ENCODE assay signal across 8 cellular contexts in the genomic region with DNA sequence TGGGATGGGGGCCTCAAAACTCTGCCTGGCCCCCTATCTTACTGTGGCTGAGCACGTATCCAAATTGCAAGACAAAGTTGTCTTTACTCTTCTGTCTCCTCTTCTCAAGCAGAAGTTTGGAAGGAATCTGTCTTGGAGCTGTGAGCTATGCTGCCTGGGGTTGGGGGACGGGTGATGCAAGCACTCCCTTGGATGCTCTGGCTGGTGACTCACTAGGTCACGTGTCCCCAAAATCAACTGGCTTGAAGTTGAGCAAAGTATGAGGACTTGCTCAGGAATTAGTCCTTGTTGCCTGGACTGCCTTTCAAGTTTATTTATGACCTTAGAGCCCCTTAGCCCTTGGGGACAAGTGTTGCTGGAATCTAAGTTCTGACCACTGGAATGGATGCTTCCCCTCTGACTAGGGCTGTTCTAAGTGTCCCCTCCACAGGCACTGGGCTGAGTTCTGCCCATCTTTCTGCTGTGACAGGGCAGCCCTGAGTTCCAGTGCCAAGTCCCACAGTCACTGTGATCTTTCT.
A peak's percentile ranks its signal among the peaks of the same experiment; 100 is the strongest.
DNase-seq lines count a peak whose midpoint lies in the region; ATAC-seq and TF ChIP-seq lines count a peak whose summit lies in the region.

No MANE protein-coding gene starts in this region.

- DNase-seq in BJ (ENCODE audit: low read depth) (peak; percentile 97), astrocyte of the spinal cord (ENCODE audit: low read depth, low spot score) (peak; percentile 96), medulla oblongata (ENCODE audit: extremely low spot score) (peak; percentile 50), T-cell (no peak), NCI-H526 treated with DMSO at 0.1 percent for 48 hours (lab: John Stamatoyannopoulos, UW) (no peak), amygdala (lab: John Stamatoyannopoulos, UW) (no peak), SHP77 treated with DMSO at 0.1 percent for 48 hours (lab: John Stamatoyannopoulos, UW) (no peak)

- H3K36me3 ChIP-seq in BJ (ENCODE audit: control insufficient read depth, insufficient read depth, low read length) = no peaks in the 10 kb centered on the region

- CTCF ChIA-PET in BJ (lab: Yijun Ruan, JAX) = interaction anchor here (0.6 to 4.4 kb wide), 4 partner anchors 12 to 535 kb away, joined by 4 to 27 read pairs (median 13); a partner anchor contains a TSS
- CTCF ChIA-PET in T-cell (lab: Charles Lee) = no interaction called here

- no peak overlapping the region for H3K4me3 Mint-ChIP-seq in T-cell

- H3K27me3 Mint-ChIP-seq in T-cell = peaks cover 0 to 3% of the 10 kb centered on the region in 2 donors

- no peaks in the 10 kb centered on the region for H3K27me3 ChIP-seq in BJ (ENCODE audit: control insufficient read depth, insufficient read depth, low read length)

- H3K4me1 Mint-ChIP-seq in T-cell = no peaks in the 10 kb centered on the region

- in situ Hi-C loops in astrocyte of the spinal cord (cut with HindIII; ENCODE audit: low sequenced_read_pairs) = no loop called here

- ATAC-seq in HG03442 (IDR thresholded peaks at IDR 0.05; ENCODE audit: unreplicated experiment) (peak; percentile 12), T-cell (replicated peaks in 1 of 4) (no peak)

- no peak overlapping the region for H3K4me3 ChIP-seq in BJ (ENCODE audit: low read depth, low read length)
- no peak overlapping the region for H3K4me3 ChIP-seq in astrocyte of the spinal cord (ENCODE audit: low read depth, low read length)

- TF ChIP-seq CTCF in BJ (IDR thresholded peaks at IDR 0.05; ENCODE audit: insufficient read depth, low read depth, low read length) (no peak), astrocyte of the spinal cord (IDR thresholded peaks at IDR 0.05; ENCODE audit: low read depth, low read length) (no peak)

- H3K36me3 Mint-ChIP-seq in T-cell = peaks cover 10% of the 10 kb centered on the region

- peaks cover 0 to 6% (median 5%) of the 10 kb centered on the region in 3 donors for H3K9me3 Mint-ChIP-seq in T-cell

- POLR2A ChIA-PET in BJ (lab: Charles Lee) (interaction anchor here (1.2 kb wide), 1 partner anchor 535 kb away, joined by 8 read pairs; no protein-coding TSS in a partner anchor), T-cell (lab: Charles Lee) (no interaction called here)

- no peak overlapping the region for H3K27ac Mint-ChIP-seq in T-cell

Comparison
In these comparisons a context has a peak if more than half of its experiments do, and no peak if none do; other contexts are left out.
1. DNase-seq: peak in BJ (single experiment), astrocyte of the spinal cord (single experiment) and medulla oblongata (single experiment); none in T-cell (0 of 34), NCI-H526 treated with DMSO at 0.1 percent for 48 hours (single experiment), amygdala (0 of 56) and SHP77 treated with DMSO at 0.1 percent for 48 hours (single experiment).